1 cellular context compared by ENCODE assay signal in the genomic region with DNA sequence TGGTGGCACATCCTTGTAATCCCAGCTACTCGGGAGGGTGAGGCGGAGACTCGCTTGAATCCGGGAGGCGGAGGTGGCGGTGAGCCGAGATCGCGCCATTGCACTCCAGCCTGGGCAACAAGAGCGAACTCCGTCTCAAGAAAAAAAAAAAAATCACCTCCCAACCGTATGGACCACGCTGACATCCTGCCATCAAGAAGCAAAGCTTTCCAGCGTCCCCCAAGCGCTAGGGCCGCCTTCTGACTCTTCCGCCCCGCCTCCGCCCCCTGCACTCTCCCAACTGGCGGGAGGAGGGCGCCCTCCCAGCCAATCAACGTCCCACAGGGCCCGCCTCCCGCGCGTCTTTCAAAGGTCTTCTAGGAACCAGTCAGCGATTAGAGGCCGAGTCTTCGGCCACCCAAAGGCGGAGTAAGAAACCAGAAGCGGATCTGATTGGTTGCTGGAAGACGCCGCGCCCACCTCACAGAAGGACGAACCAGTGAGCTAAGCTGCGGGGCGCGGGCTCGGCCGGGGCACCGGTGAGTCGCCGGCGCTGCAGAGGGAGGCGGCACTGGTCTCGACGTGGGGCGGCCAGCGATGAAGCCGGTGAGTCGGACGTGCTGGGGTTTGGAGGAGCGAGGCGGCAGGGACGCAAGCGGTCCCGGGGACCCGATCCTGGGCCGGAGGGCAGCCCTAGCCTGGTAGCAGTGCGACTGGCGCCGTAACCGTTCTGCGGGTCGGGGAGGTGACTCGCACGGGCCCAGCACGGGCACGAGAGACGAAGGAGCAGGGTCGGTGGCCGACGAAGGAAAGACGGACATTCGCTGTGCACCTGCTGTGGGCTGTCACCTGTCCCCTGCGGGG.
TF ChIP-seq lines count a peak whose summit lies in the region.

A gene with protein sequence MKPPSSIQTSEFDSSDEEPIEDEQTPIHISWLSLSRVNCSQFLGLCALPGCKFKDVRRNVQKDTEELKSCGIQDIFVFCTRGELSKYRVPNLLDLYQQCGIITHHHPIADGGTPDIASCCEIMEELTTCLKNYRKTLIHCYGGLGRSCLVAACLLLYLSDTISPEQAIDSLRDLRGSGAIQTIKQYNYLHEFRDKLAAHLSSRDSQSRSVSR (plus strand): TSS at position 515 of the 843 bp plus-strand sequence. CDS start 62 bp downstream, at position 577.

TF ChIP-seq in K562, 482 proteins besides CTCF, POLR2A, EP300 and RAD21 (continued from another document and continues in another):
- TF ChIP-seq, protein P1, sequence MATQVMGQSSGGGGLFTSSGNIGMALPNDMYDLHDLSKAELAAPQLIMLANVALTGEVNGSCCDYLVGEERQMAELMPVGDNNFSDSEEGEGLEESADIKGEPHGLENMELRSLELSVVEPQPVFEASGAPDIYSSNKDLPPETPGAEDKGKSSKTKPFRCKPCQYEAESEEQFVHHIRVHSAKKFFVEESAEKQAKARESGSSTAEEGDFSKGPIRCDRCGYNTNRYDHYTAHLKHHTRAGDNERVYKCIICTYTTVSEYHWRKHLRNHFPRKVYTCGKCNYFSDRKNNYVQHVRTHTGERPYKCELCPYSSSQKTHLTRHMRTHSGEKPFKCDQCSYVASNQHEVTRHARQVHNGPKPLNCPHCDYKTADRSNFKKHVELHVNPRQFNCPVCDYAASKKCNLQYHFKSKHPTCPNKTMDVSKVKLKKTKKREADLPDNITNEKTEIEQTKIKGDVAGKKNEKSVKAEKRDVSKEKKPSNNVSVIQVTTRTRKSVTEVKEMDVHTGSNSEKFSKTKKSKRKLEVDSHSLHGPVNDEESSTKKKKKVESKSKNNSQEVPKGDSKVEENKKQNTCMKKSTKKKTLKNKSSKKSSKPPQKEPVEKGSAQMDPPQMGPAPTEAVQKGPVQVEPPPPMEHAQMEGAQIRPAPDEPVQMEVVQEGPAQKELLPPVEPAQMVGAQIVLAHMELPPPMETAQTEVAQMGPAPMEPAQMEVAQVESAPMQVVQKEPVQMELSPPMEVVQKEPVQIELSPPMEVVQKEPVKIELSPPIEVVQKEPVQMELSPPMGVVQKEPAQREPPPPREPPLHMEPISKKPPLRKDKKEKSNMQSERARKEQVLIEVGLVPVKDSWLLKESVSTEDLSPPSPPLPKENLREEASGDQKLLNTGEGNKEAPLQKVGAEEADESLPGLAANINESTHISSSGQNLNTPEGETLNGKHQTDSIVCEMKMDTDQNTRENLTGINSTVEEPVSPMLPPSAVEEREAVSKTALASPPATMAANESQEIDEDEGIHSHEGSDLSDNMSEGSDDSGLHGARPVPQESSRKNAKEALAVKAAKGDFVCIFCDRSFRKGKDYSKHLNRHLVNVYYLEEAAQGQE (CRISPR knock-in tag; IDR thresholded peaks at IDR 0.05; ENCODE audit: low read depth) = no peak
- TF ChIP-seq ATF1 (CRISPR knock-in tag; IDR thresholded peaks at IDR 0.05) (no peak), ATF1 (tag; IDR thresholded peaks at IDR 0.05) (peak; percentile 81), FOSL1 (tag; conservative IDR thresholded peaks at IDR 0.05) (no peak; the same call in 1 of the 2 replicates), RB1 (IDR thresholded peaks at IDR 0.05; ENCODE audit: low read depth) (peak; percentile 38; the same call in 1 of the 2 replicates), HLTF (IDR thresholded peaks at IDR 0.05) (no peak), ZKSCAN8 (CRISPR knock-in tag; IDR thresholded peaks at IDR 0.05) (no peak), NRF1 (conservative IDR thresholded peaks at IDR 0.05 in 1 of 2, IDR thresholded peaks at IDR 0.05 in 1 of 2) (peak; percentile 62 to 73; a peak in 3 of 4 replicates), RBBP5 (IDR thresholded peaks at IDR 0.05; ENCODE audit: borderline replicate concordance, insufficient read depth, low read length, poor library complexity, severe bottlenecking) (peak; percentile 72), NR4A1 (CRISPR knock-in tag; IDR thresholded peaks at IDR 0.05) (no peak), NR4A1 (tag; IDR thresholded peaks at IDR 0.05) (no peak), ZNF239 (CRISPR knock-in tag; IDR thresholded peaks at IDR 0.05) (no peak), NCOA2 (IDR thresholded peaks at IDR 0.05; ENCODE audit: partially characterized antibody in 2 of 2) (no peak), YBX1 (IDR thresholded peaks at IDR 0.05) (no peak), RBM17 (IDR thresholded peaks at IDR 0.05; ENCODE audit: borderline replicate concordance, low read depth, low read length) (no peak), CREB1 (IDR thresholded peaks at IDR 0.05) (no peak), CREB1 (CRISPR knock-in tag; IDR thresholded peaks at IDR 0.05) (peak; percentile 76), JUNB (CRISPR knock-in tag; conservative IDR thresholded peaks at IDR 0.05) (no peak), HNRNPL (IDR thresholded peaks at IDR 0.05; ENCODE audit: low read depth, low read length) (peak; percentile 84; the same call in 1 of the 2 replicates), ERF (CRISPR knock-in tag; IDR thresholded peaks at IDR 0.05) (no peak), DDX20 (tag; IDR thresholded peaks at IDR 0.05; ENCODE audit: low read depth) (no peak), ZFX (CRISPR knock-in tag; IDR thresholded peaks at IDR 0.05) (peak; percentile 77), MYBL2 (IDR thresholded peaks at IDR 0.05; ENCODE audit: low read depth) (peak; percentile 97), MYBL2 (CRISPR knock-in tag; IDR thresholded peaks at IDR 0.05; ENCODE audit: borderline replicate concordance) (peak; percentile 87; the same call in 1 of the 2 replicates), ATF7 (IDR thresholded peaks at IDR 0.05) (peak; percentile 65), CHCHD3 (CRISPR knock-in tag; IDR thresholded peaks at IDR 0.05) (no peak), MEIS2 (IDR thresholded peaks at IDR 0.05; ENCODE audit: partially characterized antibody) (no peak), BDP1 (IDR thresholded peaks at IDR 0.05; ENCODE audit: insufficient read depth, insufficient read length) (no peak), EGR1 (conservative IDR thresholded peaks at IDR 0.05) (peak; percentile 49; the same call in 1 of the 2 replicates), PYGO2 (tag; IDR thresholded peaks at IDR 0.05) (no peak), CBX1 (IDR thresholded peaks at IDR 0.05; ENCODE audit: low read depth) (peak; percentile 50; the same call in 1 of the 2 replicates), POLR2B (IDR thresholded peaks at IDR 0.05; ENCODE audit: low read depth, partially characterized antibody) (peak; percentile 79), TSC22D4 (tag; IDR thresholded peaks at IDR 0.05) (no peak), OTX1 (CRISPR knock-in tag; IDR thresholded peaks at IDR 0.05) (no peak), ELF2 (CRISPR knock-in tag; IDR thresholded peaks at IDR 0.05) (no peak), RBFOX2 (IDR thresholded peaks at IDR 0.05; ENCODE audit: low read depth, low read length) (peak; percentile 96)
- TF ChIP-seq, protein P2, sequence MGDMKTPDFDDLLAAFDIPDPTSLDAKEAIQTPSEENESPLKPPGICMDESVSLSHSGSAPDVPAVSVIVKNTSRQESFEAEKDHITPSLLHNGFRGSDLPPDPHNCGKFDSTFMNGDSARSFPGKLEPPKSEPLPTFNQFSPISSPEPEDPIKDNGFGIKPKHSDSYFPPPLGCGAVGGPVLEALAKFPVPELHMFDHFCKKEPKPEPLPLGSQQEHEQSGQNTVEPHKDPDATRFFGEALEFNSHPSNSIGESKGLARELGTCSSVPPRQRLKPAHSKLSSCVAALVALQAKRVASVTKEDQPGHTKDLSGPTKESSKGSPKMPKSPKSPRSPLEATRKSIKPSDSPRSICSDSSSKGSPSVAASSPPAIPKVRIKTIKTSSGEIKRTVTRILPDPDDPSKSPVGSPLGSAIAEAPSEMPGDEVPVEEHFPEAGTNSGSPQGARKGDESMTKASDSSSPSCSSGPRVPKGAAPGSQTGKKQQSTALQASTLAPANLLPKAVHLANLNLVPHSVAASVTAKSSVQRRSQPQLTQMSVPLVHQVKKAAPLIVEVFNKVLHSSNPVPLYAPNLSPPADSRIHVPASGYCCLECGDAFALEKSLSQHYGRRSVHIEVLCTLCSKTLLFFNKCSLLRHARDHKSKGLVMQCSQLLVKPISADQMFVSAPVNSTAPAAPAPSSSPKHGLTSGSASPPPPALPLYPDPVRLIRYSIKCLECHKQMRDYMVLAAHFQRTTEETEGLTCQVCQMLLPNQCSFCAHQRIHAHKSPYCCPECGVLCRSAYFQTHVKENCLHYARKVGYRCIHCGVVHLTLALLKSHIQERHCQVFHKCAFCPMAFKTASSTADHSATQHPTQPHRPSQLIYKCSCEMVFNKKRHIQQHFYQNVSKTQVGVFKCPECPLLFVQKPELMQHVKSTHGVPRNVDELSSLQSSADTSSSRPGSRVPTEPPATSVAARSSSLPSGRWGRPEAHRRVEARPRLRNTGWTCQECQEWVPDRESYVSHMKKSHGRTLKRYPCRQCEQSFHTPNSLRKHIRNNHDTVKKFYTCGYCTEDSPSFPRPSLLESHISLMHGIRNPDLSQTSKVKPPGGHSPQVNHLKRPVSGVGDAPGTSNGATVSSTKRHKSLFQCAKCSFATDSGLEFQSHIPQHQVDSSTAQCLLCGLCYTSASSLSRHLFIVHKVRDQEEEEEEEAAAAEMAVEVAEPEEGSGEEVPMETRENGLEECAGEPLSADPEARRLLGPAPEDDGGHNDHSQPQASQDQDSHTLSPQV (IDR thresholded peaks at IDR 0.05) = peak; percentile 26; the same call in 1 of the 2 replicates
- TF ChIP-seq, protein P3, sequence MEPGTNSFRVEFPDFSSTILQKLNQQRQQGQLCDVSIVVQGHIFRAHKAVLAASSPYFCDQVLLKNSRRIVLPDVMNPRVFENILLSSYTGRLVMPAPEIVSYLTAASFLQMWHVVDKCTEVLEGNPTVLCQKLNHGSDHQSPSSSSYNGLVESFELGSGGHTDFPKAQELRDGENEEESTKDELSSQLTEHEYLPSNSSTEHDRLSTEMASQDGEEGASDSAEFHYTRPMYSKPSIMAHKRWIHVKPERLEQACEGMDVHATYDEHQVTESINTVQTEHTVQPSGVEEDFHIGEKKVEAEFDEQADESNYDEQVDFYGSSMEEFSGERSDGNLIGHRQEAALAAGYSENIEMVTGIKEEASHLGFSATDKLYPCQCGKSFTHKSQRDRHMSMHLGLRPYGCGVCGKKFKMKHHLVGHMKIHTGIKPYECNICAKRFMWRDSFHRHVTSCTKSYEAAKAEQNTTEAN (CRISPR knock-in tag; IDR thresholded peaks at IDR 0.05) = no peak
- TF ChIP-seq, protein P4, sequence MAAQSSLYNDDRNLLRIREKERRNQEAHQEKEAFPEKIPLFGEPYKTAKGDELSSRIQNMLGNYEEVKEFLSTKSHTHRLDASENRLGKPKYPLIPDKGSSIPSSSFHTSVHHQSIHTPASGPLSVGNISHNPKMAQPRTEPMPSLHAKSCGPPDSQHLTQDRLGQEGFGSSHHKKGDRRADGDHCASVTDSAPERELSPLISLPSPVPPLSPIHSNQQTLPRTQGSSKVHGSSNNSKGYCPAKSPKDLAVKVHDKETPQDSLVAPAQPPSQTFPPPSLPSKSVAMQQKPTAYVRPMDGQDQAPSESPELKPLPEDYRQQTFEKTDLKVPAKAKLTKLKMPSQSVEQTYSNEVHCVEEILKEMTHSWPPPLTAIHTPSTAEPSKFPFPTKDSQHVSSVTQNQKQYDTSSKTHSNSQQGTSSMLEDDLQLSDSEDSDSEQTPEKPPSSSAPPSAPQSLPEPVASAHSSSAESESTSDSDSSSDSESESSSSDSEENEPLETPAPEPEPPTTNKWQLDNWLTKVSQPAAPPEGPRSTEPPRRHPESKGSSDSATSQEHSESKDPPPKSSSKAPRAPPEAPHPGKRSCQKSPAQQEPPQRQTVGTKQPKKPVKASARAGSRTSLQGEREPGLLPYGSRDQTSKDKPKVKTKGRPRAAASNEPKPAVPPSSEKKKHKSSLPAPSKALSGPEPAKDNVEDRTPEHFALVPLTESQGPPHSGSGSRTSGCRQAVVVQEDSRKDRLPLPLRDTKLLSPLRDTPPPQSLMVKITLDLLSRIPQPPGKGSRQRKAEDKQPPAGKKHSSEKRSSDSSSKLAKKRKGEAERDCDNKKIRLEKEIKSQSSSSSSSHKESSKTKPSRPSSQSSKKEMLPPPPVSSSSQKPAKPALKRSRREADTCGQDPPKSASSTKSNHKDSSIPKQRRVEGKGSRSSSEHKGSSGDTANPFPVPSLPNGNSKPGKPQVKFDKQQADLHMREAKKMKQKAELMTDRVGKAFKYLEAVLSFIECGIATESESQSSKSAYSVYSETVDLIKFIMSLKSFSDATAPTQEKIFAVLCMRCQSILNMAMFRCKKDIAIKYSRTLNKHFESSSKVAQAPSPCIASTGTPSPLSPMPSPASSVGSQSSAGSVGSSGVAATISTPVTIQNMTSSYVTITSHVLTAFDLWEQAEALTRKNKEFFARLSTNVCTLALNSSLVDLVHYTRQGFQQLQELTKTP (IDR thresholded peaks at IDR 0.05; ENCODE audit: low read depth in 1 of 2, partially characterized antibody in 2 of 2) = no peak
- TF ChIP-seq, protein P5, sequence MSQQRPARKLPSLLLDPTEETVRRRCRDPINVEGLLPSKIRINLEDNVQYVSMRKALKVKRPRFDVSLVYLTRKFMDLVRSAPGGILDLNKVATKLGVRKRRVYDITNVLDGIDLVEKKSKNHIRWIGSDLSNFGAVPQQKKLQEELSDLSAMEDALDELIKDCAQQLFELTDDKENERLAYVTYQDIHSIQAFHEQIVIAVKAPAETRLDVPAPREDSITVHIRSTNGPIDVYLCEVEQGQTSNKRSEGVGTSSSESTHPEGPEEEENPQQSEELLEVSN (IDR thresholded peaks at IDR 0.05; ENCODE audit: borderline replicate concordance in 1 of 2, extremely low read depth in 1 of 2, insufficient read depth in 1 of 2, insufficient read length in 1 of 2, low read depth in 1 of 2, low read length in 1 of 2, poor library complexity in 1 of 2, severe bottlenecking in 1 of 2) = peak; percentile 22 to 74
- TF ChIP-seq, protein P6, sequence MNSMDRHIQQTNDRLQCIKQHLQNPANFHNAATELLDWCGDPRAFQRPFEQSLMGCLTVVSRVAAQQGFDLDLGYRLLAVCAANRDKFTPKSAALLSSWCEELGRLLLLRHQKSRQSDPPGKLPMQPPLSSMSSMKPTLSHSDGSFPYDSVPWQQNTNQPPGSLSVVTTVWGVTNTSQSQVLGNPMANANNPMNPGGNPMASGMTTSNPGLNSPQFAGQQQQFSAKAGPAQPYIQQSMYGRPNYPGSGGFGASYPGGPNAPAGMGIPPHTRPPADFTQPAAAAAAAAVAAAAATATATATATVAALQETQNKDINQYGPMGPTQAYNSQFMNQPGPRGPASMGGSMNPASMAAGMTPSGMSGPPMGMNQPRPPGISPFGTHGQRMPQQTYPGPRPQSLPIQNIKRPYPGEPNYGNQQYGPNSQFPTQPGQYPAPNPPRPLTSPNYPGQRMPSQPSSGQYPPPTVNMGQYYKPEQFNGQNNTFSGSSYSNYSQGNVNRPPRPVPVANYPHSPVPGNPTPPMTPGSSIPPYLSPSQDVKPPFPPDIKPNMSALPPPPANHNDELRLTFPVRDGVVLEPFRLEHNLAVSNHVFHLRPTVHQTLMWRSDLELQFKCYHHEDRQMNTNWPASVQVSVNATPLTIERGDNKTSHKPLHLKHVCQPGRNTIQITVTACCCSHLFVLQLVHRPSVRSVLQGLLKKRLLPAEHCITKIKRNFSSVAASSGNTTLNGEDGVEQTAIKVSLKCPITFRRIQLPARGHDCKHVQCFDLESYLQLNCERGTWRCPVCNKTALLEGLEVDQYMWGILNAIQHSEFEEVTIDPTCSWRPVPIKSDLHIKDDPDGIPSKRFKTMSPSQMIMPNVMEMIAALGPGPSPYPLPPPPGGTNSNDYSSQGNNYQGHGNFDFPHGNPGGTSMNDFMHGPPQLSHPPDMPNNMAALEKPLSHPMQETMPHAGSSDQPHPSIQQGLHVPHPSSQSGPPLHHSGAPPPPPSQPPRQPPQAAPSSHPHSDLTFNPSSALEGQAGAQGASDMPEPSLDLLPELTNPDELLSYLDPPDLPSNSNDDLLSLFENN (IDR thresholded peaks at IDR 0.05; ENCODE audit: low read depth in 2 of 2, low read length in 2 of 2) = no peak
